ENCODE assay signal across 6 cellular contexts in genomic region chr6:169697115-169697514, GRCh38. TPM values are rescaled to one million over a fixed set of nuclear protein-coding genes. Genes with fewer than 3 reads are reported as not detected.
DNase-seq lines count a peak whose midpoint lies in the region; FAIRE-seq and TF ChIP-seq lines count a peak whose summit lies in the region.
"Not testable (repeated sequence)": the region's sequence is repeated elsewhere in the genome, so short reads cannot be mapped to it uniquely, and the experiment has no call there.

No MANE protein-coding gene starts in this region.

- 67% methylated on average over 10 of the region's 10 CpGs; no CpG with 5 or more reads in 1 of the 2 experiments for WGBS in H1 (ENCODE audit: extremely low coverage in 1 of 2, insufficient coverage in 1 of 2, insufficient read length in 1 of 2, insufficient replicate concordance in 2 of 2, low coverage in 1 of 2, low lambda C conversion rate in 2 of 2, missing lambda C conversion rate in 1 of 2), 2 experiments

- TF ChIP-seq POLR2A in NB4 (IDR thresholded peaks at IDR 0.05; ENCODE audit: extremely low read depth, insufficient read length); H1 (IDR thresholded peaks at IDR 0.05; ENCODE audit: control extremely low read depth in 1 of 2, low read depth in 2 of 2, low read length in 2 of 2): not testable (repeated sequence)

- peaks cover 0 to 12% (median 5%) of the 10 kb centered on the region in 4 experiments; a peak in 2 of 7 replicates for H3K4me1 ChIP-seq in H1 (replicated peaks in 1 of 4; ENCODE audit: control insufficient read depth in 3 of 4, insufficient read depth in 4 of 4, low read length in 3 of 4)
- not testable (repeated sequence) for H3K4me1 ChIP-seq in kidney (ENCODE audit: control insufficient read depth in 1 of 2, insufficient read depth in 1 of 2, low read depth in 1 of 2, low read length in 2 of 2)

- peaks cover 24% of the 10 kb centered on the region for H3K79me1 ChIP-seq in H1 (ENCODE audit: low read depth, low read length)

- not testable (repeated sequence) for H3K14ac ChIP-seq in H1 (ENCODE audit: insufficient read length)

- not testable (repeated sequence) for H3K9ac ChIP-seq in H1 (replicated peaks in 1 of 4; ENCODE audit: extremely low read depth in 1 of 4, low read depth in 3 of 4, low read length in 3 of 4); kidney (ENCODE audit: low read length in 2 of 2)

- not testable (repeated sequence) for H3K23ac ChIP-seq in H1 (ENCODE audit: insufficient read length)

- not testable (repeated sequence) for FAIRE-seq in H1 (lab: Jason Lieb, UNC); kidney (lab: Jason Lieb, UNC)

- peaks cover 2 to 10% of the 10 kb centered on the region in 2 experiments for H4K20me1 ChIP-seq in H1 (replicated peaks in 1 of 2; ENCODE audit: control insufficient read depth in 1 of 2, insufficient read depth in 2 of 2, low read length in 2 of 2)

- DNase-seq in DMS 273 (lab: John Stamatoyannopoulos, UW; ENCODE audit: unreplicated experiment) (peak; percentile 20), H1 (ENCODE audit: low read depth in 1 of 2, low spot score in 2 of 2) (peak in 1 of 2 experiments; percentile 78)
- DNase-seq in NB4 (ENCODE audit: low read depth); kidney: not testable (repeated sequence)
- DNase-seq in activated CD4-positive, alpha-beta T cell treated with anti-CD3 and anti-CD28 coated beads, Interleukin-2, amount 50 U/mL, for 48 hours = peak; percentile 17 to 46
- DNase-seq in stimulated activated CD8-positive, alpha-beta memory T cell treated with anti-CD3 and anti-CD28 coated beads, Interleukin-2, amount 100 ng/mL, for 48 hours (ENCODE audit: low read depth in 2 of 2) = peak; percentile 10 to 18

- H3K23me2 ChIP-seq in H1 (ENCODE audit: low read depth, low read length) = not testable (repeated sequence)

- not testable (repeated sequence) for H4K5ac ChIP-seq in H1 (ENCODE audit: insufficient read length, low read depth, low read length)

- H3K56ac ChIP-seq in H1 (replicated peaks; ENCODE audit: insufficient read length, low read depth, low read length) = not testable (repeated sequence)

- H3K36me3 ChIP-seq in H1 (ENCODE audit: control insufficient read depth in 2 of 4, insufficient read depth in 4 of 4, low read length in 3 of 4); kidney (ENCODE audit: control insufficient read depth in 1 of 2, insufficient read depth in 2 of 2, low read length in 2 of 2): not testable (repeated sequence)

- CTCF ChIA-PET in H1 (lab: Charles Lee; ENCODE audit: partially characterized antibody) = interaction anchor here (0.8 to 2.4 kb wide), 4 partner anchors 12 to 26 kb away, joined by 3 to 6 read pairs (median 4); no protein-coding TSS in a partner anchor

- H4K8ac ChIP-seq in H1 (ENCODE audit: extremely low read depth, insufficient read depth, low read length) = not testable (repeated sequence)

- H3K9me3 ChIP-seq in H1 (ENCODE audit: insufficient read depth in 2 of 2, low read depth in 1 of 2, low read length in 1 of 2); kidney (ENCODE audit: control insufficient read depth in 1 of 2, low read length in 2 of 2): not testable (repeated sequence)

- TF ChIP-seq RAD21 in H1 (IDR thresholded peaks at IDR 0.05 in 1 of 2, conservative IDR thresholded peaks at IDR 0.05 in 1 of 2; ENCODE audit: low read depth in 2 of 2, low read length in 2 of 2) = peak; percentile 59 to 64

- not testable (repeated sequence) for H2AFZ ChIP-seq in H1 (ENCODE audit: low read length)

- not testable (repeated sequence) for H3K18ac ChIP-seq in H1 (ENCODE audit: extremely low read depth, low read length)

- intact Hi-C loops in kidney (cut with DNase I) = not testable (repeated sequence)

- H2BK5ac ChIP-seq in H1 (ENCODE audit: low read depth, low read length) = not testable (repeated sequence)

- not testable (repeated sequence) for TF ChIP-seq EP300 in H1 (IDR thresholded peaks at IDR 0.05; ENCODE audit: borderline replicate concordance in 1 of 2, low read depth in 2 of 2, low read length in 2 of 2)

- not testable (repeated sequence) for H2AK5ac ChIP-seq in H1 (ENCODE audit: low read depth, low read length)

- not testable (repeated sequence) for H2BK12ac ChIP-seq in H1 (ENCODE audit: low read depth, low read length)

- not testable (repeated sequence) for H2BK120ac ChIP-seq in H1 (replicated peaks; ENCODE audit: low read depth, low read length)

- TF ChIP-seq CTCF in NB4 (IDR thresholded peaks at IDR 0.05; ENCODE audit: low read depth, low read length) (peak; percentile 38), H1 (IDR thresholded peaks at IDR 0.05; ENCODE audit: control extremely low read depth in 1 of 3, insufficient read depth in 1 of 3, low read depth in 1 of 3, low read length in 3 of 3) (peak; percentile 62 to 68 (median 63)), kidney (IDR thresholded peaks at IDR 0.05; ENCODE audit: borderline replicate concordance, extremely low read depth, insufficient read depth) (peak; percentile 29)

- not testable (repeated sequence) for H4K91ac ChIP-seq in H1 (replicated peaks; ENCODE audit: insufficient read length, low read length)

- H3K27ac ChIP-seq in H1 (ENCODE audit: low read depth, low read length); kidney (ENCODE audit: low read depth in 2 of 2, low read length in 2 of 2): not testable (repeated sequence)

- peaks cover 3 to 77% of the 10 kb centered on the region in 2 experiments for H3K79me2 ChIP-seq in H1 (ENCODE audit: control insufficient read depth in 1 of 2, insufficient read depth in 2 of 2, low read length in 2 of 2)

- POLR2A ChIA-PET in H1 (lab: Charles Lee; ENCODE audit: partially characterized antibody) = not testable (repeated sequence)

- H3K4me3 ChIP-seq in NB4 (ENCODE audit: low read depth, low read length); H1 (ENCODE audit: extremely low read depth in 1 of 4, insufficient read depth in 2 of 4, low read depth in 3 of 4, low read length in 4 of 4); kidney (ENCODE audit: low read length in 2 of 2): not testable (repeated sequence)

- not testable (repeated sequence) for H3K27me3 ChIP-seq in H1 (replicated peaks in 1 of 4; ENCODE audit: control insufficient read depth in 3 of 4, extremely low read depth in 1 of 4, insufficient read depth in 3 of 4, low read length in 3 of 4)

- H2BK15ac ChIP-seq in H1 (ENCODE audit: low read length) = not testable (repeated sequence)

- not testable (repeated sequence) for H3K4ac ChIP-seq in H1 (replicated peaks; ENCODE audit: insufficient read length, low read depth, low read length)

- H3K4me2 ChIP-seq in H1 (ENCODE audit: insufficient read depth in 1 of 2, low read depth in 2 of 2, low read length in 2 of 2) = not testable (repeated sequence)

- H2BK20ac ChIP-seq in H1 (ENCODE audit: low read length) = not testable (repeated sequence)

RNA-seq across cellular contexts. Expression of gene WDR27, which starts 4.7 kb away (rescaled TPM):
- 64.7 and 68.6 TPM in 2 replicates for total RNA-seq in H1 (2021; fragmentation: NEBNext Ultra II Directional; extraction: Animal tissue kit (Norgen Biotek cat#: 25700))
- polyA plus RNA-seq in H1 (2011; rRNA removed) (53.6 and 77.6 TPM in 2 replicates), kidney (ENCODE audit: insufficient read depth, low read depth, low replicate concordance) (12.3 TPM)
- 77.6 TPM for polyA plus RNA-seq in H1 (2011; cell fraction: cytosol; rRNA removed)
- 539 TPM for polyA plus RNA-seq in H1 (2011; cell fraction: nucleus; rRNA removed)
- polyA plus RNA-seq in H1 (2012, experiment 1 of 2) = 45.1 to 60.7 TPM (median 52.9 TPM) in 4 replicates
- polyA plus RNA-seq in H1 (2012, experiment 2 of 2) = 5.7 TPM
- polyA plus RNA-seq in H1 (2013, experiment 1 of 2) = 39.7 TPM
- polyA plus RNA-seq in H1 (2013, experiment 2 of 2) = 35.8 TPM
- polyA minus RNA-seq in H1 (2011; rRNA and poly(A)+ RNA removed) = 73.4 and 74.5 TPM in 2 replicates
- polyA minus RNA-seq in H1 (2011; cell fraction: cytosol; rRNA and poly(A)+ RNA removed) = 79.7 TPM
- 253 TPM for polyA minus RNA-seq in H1 (2011; cell fraction: nucleus; rRNA and poly(A)+ RNA removed)
- total RNA-seq in kidney = 45.0 TPM

RNA-seq across cellular contexts. Expression of gene C6orf120, which starts 4.8 kb away (rescaled TPM):
- 29.1 and 30.6 TPM in 2 replicates for total RNA-seq in H1 (2021; fragmentation: NEBNext Ultra II Directional; extraction: Animal tissue kit (Norgen Biotek cat#: 25700))
- 16.2 and 21.2 TPM in 2 replicates for polyA plus RNA-seq in H1 (2011; rRNA removed)
- polyA plus RNA-seq in H1 (2011; cell fraction: cytosol; rRNA removed) = 20.4 TPM
- 16.1 TPM for polyA plus RNA-seq in H1 (2011; cell fraction: nucleus; rRNA removed)
- polyA plus RNA-seq in H1 (2012, experiment 1 of 2) = 15.2 to 22.4 TPM (median 16.6 TPM) in 4 replicates
- polyA plus RNA-seq in H1 (2012, experiment 2 of 2) = 4.7 TPM
- 27.9 TPM for polyA plus RNA-seq in H1 (2013, experiment 1 of 2)
- polyA plus RNA-seq in H1 (2013, experiment 2 of 2) = 31.0 TPM
- polyA minus RNA-seq in H1 (2011; rRNA and poly(A)+ RNA removed) = 9.8 and 14.2 TPM in 2 replicates
- polyA minus RNA-seq in H1 (2011; cell fraction: cytosol; rRNA and poly(A)+ RNA removed) = 19.7 TPM
- 23.7 TPM for polyA minus RNA-seq in H1 (2011; cell fraction: nucleus; rRNA and poly(A)+ RNA removed)
- total RNA-seq in kidney = 23.1 TPM
- polyA plus RNA-seq in kidney (ENCODE audit: insufficient read depth, low read depth, low replicate concordance) = 10.9 TPM

RNA-seq across cellular contexts. Expression of gene PHF10, which starts 27.2 kb away (rescaled TPM):
- total RNA-seq in H1 (2021; fragmentation: NEBNext Ultra II Directional; extraction: Animal tissue kit (Norgen Biotek cat#: 25700)) = 50.0 and 51.1 TPM in 2 replicates
- 8.9 and 15.6 TPM in 2 replicates for polyA plus RNA-seq in H1 (2011; rRNA removed)
- polyA plus RNA-seq in H1 (2011; cell fraction: cytosol; rRNA removed) = 18.4 TPM
- 8.8 TPM for polyA plus RNA-seq in H1 (2011; cell fraction: nucleus; rRNA removed)
- polyA plus RNA-seq in H1 (2012, experiment 1 of 2) = 26.3 to 41.6 TPM (median 31.8 TPM) in 4 replicates
- polyA plus RNA-seq in H1 (2012, experiment 2 of 2) = 14.0 TPM
- polyA plus RNA-seq in H1 (2013, experiment 1 of 2) = 32.5 TPM
- polyA plus RNA-seq in H1 (2013, experiment 2 of 2) = 32.7 TPM
- polyA minus RNA-seq in H1 (2011; rRNA and poly(A)+ RNA removed) = 11.8 and 13.4 TPM in 2 replicates
- polyA minus RNA-seq in H1 (2011; cell fraction: cytosol; rRNA and poly(A)+ RNA removed) = 13.4 TPM
- 15.8 TPM for polyA minus RNA-seq in H1 (2011; cell fraction: nucleus; rRNA and poly(A)+ RNA removed)
- total RNA-seq in kidney = 35.9 TPM
- 34.5 TPM for polyA plus RNA-seq in kidney (ENCODE audit: insufficient read depth, low read depth, low replicate concordance)

RNA-seq across cellular contexts. Expression of gene DYNLT2, which starts 54.3 kb away (rescaled TPM):
- total RNA-seq in H1 (2021; fragmentation: NEBNext Ultra II Directional; extraction: Animal tissue kit (Norgen Biotek cat#: 25700)) = 1.6 and 1.8 TPM in 2 replicates
- polyA plus RNA-seq in H1 (2011; rRNA removed) = 0.48 and 0.74 TPM in 2 replicates
- 1.9 TPM for polyA plus RNA-seq in H1 (2011; cell fraction: cytosol; rRNA removed)
- polyA plus RNA-seq in H1 (2011; cell fraction: nucleus; rRNA removed) = 0.84 TPM
- polyA plus RNA-seq in H1 (2012, experiment 1 of 2) = 0.64 to 1.9 TPM (median 1.0 TPM) in 4 replicates
- 0.08 TPM for polyA plus RNA-seq in H1 (2012, experiment 2 of 2)
- polyA plus RNA-seq in H1 (2013, experiment 1 of 2) = 3.5 TPM
- 3.1 TPM for polyA plus RNA-seq in H1 (2013, experiment 2 of 2)
- polyA minus RNA-seq in H1 (2011; rRNA and poly(A)+ RNA removed) = 0.38 and 0.71 TPM in 2 replicates
- polyA minus RNA-seq in H1 (2011; cell fraction: cytosol; rRNA and poly(A)+ RNA removed) = 0.73 TPM
- 2.4 TPM for polyA minus RNA-seq in H1 (2011; cell fraction: nucleus; rRNA and poly(A)+ RNA removed)
- total RNA-seq in kidney = 1.9 TPM
- polyA plus RNA-seq in kidney (ENCODE audit: insufficient read depth, low read depth, low replicate concordance) = 2.6 TPM

RNA-seq across cellular contexts. Expression of gene ERMARD, which starts 54.3 kb away (rescaled TPM):
- total RNA-seq in H1 (2021; fragmentation: NEBNext Ultra II Directional; extraction: Animal tissue kit (Norgen Biotek cat#: 25700)) = 11.2 and 12.2 TPM in 2 replicates
- polyA plus RNA-seq in H1 (2011; rRNA removed) (25.6 and 27.3 TPM in 2 replicates), kidney (ENCODE audit: insufficient read depth, low read depth, low replicate concordance) (22.3 TPM)
- polyA plus RNA-seq in H1 (2011; cell fraction: cytosol; rRNA removed) = 29.5 TPM
- polyA plus RNA-seq in H1 (2011; cell fraction: nucleus; rRNA removed) = 41.8 TPM
- polyA plus RNA-seq in H1 (2012, experiment 1 of 2) = 13.9 to 19.1 TPM (median 15.5 TPM) in 4 replicates
- 4.3 TPM for polyA plus RNA-seq in H1 (2012, experiment 2 of 2)
- 10.4 TPM for polyA plus RNA-seq in H1 (2013, experiment 1 of 2)
- 10.1 TPM for polyA plus RNA-seq in H1 (2013, experiment 2 of 2)
- 12.0 and 13.1 TPM in 2 replicates for polyA minus RNA-seq in H1 (2011; rRNA and poly(A)+ RNA removed)
- 5.2 TPM for polyA minus RNA-seq in H1 (2011; cell fraction: cytosol; rRNA and poly(A)+ RNA removed)
- polyA minus RNA-seq in H1 (2011; cell fraction: nucleus; rRNA and poly(A)+ RNA removed) = 14.8 TPM
- 36.8 TPM for total RNA-seq in kidney
